ENCODE assay signal across 11 cellular contexts in the genomic region with DNA sequence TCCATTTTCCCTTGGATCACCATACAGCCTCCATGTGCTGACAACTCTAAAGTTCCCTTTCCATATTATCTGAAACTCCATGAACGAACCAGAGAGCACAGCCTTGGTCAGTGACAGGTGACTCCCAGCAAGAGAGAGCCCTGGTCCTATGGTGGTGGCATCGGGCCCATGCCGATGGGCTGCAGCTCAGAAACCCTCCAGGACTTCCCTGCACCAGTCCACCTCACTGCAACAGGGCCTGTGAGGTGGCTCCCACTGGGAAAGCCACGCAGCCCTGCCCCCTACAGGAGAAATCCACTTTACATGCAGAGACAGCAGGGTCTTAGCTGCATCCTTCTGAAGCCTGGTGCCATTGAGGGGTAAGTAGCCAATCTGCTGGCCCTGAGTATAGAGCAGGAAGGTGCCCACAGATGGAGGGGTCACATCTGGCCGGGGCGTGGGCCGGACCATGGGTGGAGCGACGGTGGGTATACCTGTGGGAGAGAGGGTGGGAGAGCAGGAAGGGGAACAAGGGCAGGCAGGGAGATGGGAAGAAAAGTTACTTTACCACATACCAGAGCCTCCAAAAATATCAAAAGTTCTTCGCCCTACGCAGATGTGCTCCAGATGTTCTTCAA. TPM values are rescaled to one million over a fixed set of nuclear protein-coding genes. Genes with fewer than 3 reads are reported as not detected.
DNase-seq lines count a peak whose midpoint lies in the region; ATAC-seq, FAIRE-seq and TF ChIP-seq lines count a peak whose summit lies in the region.
"Had no signal": no experiment of that assay in that cellular context is flagged by ENCODE, and none has a peak within 500 bp of the region (broad histone marks: within the 10 kb centered on the region; RNA-seq: fewer than 3 reads in every experiment).

No MANE protein-coding gene starts in this region.

- peaks cover 16% of the 10 kb centered on the region for H3K36me3 Mint-ChIP-seq in activated CD8-positive, alpha-beta T cell treated with anti-CD3 and anti-CD28 coated beads for 36 hours (ENCODE audit: low read depth)

- no peaks in the 10 kb centered on the region for H3K4me1 Mint-ChIP-seq in activated CD8-positive, alpha-beta T cell treated with anti-CD3 and anti-CD28 coated beads for 36 hours (ENCODE audit: low read depth)
- H3K4me1 Mint-ChIP-seq: activated T-helper 17 cell treated with anti-CD3 and anti-CD28 coated beads, Interleukin-2, amount 50 U/mL, for 72 hours had no signal

- no TSS peak for BruUV-seq in HepG2 (replicated peaks; lab: Mats Ljungman, UMichigan)

- DNase-seq in GM13977 (ENCODE audit: low spot score), result no peak
- DNase-seq in activated CD8-positive, alpha-beta T cell treated with anti-CD3 and anti-CD28 coated beads for 36 hours, result peak; percentile 28
- no peak for DNase-seq in HepG2 (ENCODE audit: low spot score)
- no peak for DNase-seq in thyroid gland
- DNase-seq: right lobe of liver had no signal

- no peaks in the 10 kb centered on the region for H3K9me3 Mint-ChIP-seq in activated CD8-positive, alpha-beta T cell treated with anti-CD3 and anti-CD28 coated beads for 36 hours
- H3K9me3 Mint-ChIP-seq: activated T-helper 17 cell treated with anti-CD3 and anti-CD28 coated beads, Interleukin-2, amount 50 U/mL, for 72 hours had no signal

- H3K36me3 ChIP-seq in BLaER1 treated with 17β-estradiol and CSF1 and Interleukin-3, amounts not matched to agents 10 nM and 100 nM, result peaks cover 27 to 92% (median 42%) of the 10 kb centered on the region in 11 experiments
- H3K36me3 ChIP-seq in HepG2 (replicated peaks in 1 of 2; ENCODE audit: control insufficient read depth in 1 of 2, insufficient read depth in 2 of 2, low read length in 2 of 2) (peaks cover 2 to 26% of the 10 kb centered on the region in 2 experiments; a peak in 3 of 5 replicates), thyroid gland (peaks cover 37 to 55% of the 10 kb centered on the region in 2 donors)

- H3K9me3 ChIP-seq in BLaER1 treated with 17β-estradiol and CSF1 and Interleukin-3, amounts not matched to agents 10 nM and 100 nM (replicated peaks in 1 of 11), result peaks cover 0 to 8% (median 0%) of the 10 kb centered on the region in 11 experiments; a peak in 3 of 22 replicates
- H3K9me3 ChIP-seq in HepG2 (ENCODE audit: low read length), result no peaks in the 10 kb centered on the region
- H3K9me3 ChIP-seq in thyroid gland, result no peaks in the 10 kb centered on the region
- H3K9me3 ChIP-seq: right lobe of liver, upper lobe of left lung had no signal

- H2AFZ ChIP-seq in HepG2 (ENCODE audit: low read length), result no peak overlapping the region

- TF ChIP-seq EP300 in HepG2 (IDR thresholded peaks at IDR 0.05; ENCODE audit: low read depth in 2 of 2, low read length in 2 of 2), result no peak
- TF ChIP-seq EP300 in HepG2 (CRISPR knock-in tag; IDR thresholded peaks at IDR 0.05; ENCODE audit: borderline replicate concordance), result no peak

- CTCF ChIA-PET in activated CD8-positive, alpha-beta T cell treated with anti-CD3 and anti-CD28 coated beads for 36 hours (lab: Charles Lee), result interaction anchor here (0.6 to 1.6 kb wide), 2 partner anchors 42 to 1422 kb away, joined by 3 read pairs; no protein-coding TSS in a partner anchor
- CTCF ChIA-PET in HepG2 (lab: Yijun Ruan, JAX; ENCODE audit: low intra/inter-chr PET ratio, low total read pairs), result no interaction called here

- peak overlapping the region in 8 of 11 experiments; percentile 33 to 74 (median 57); a peak in 13 of 22 replicates for H3K9ac ChIP-seq in BLaER1 treated with 17β-estradiol and CSF1 and Interleukin-3, amounts not matched to agents 10 nM and 100 nM
- H3K9ac ChIP-seq in HepG2 (ENCODE audit: insufficient read depth, low read depth, low read length), result no peak overlapping the region

- peak overlapping the region; percentile 49 to 94 (median 81) for H3K4me2 ChIP-seq in BLaER1 treated with 17β-estradiol and CSF1 and Interleukin-3, amounts not matched to agents 10 nM and 100 nM
- H3K4me2 ChIP-seq in HepG2 (ENCODE audit: low read depth, low read length), result no peak overlapping the region

- in situ Hi-C loops in GM13977 (cut with MboI; ENCODE audit: low pct_unique_long_range_greater_than_20kb, low sequenced_read_pairs, unreplicated experiment) (no loop called here), HepG2 (cut with HindIII; ENCODE audit: extremely low pct_ligation_motif_present, low pct_unique_long_range_greater_than_20kb) (no loop called here)

- TF ChIP-seq RAD21 in HepG2 (CRISPR knock-in tag; IDR thresholded peaks at IDR 0.05), result no peak

- 85% methylated on average over 10 of the region's 11 CpGs for WGBS in HepG2 (ENCODE audit: low lambda C conversion rate)
- WGBS in thyroid gland, 2 donors, result 84 to 86% methylated on average over 11 of the region's 11 CpGs

- H3K27ac Mint-ChIP-seq in activated CD8-positive, alpha-beta T cell treated with anti-CD3 and anti-CD28 coated beads for 36 hours, result no peak overlapping the region
- H3K27ac Mint-ChIP-seq: activated T-helper 17 cell treated with anti-CD3 and anti-CD28 coated beads, Interleukin-2, amount 50 U/mL, for 72 hours had no signal

- H3K4me3 Mint-ChIP-seq in activated CD8-positive, alpha-beta T cell treated with anti-CD3 and anti-CD28 coated beads for 36 hours, result no peak overlapping the region
- H3K4me3 Mint-ChIP-seq: activated T-helper 17 cell treated with anti-CD3 and anti-CD28 coated beads, Interleukin-2, amount 50 U/mL, for 72 hours had no signal

- H3K27me3 ChIP-seq in BLaER1 treated with 17β-estradiol and CSF1 and Interleukin-3, amounts not matched to agents 10 nM and 100 nM, result no peaks in the 10 kb centered on the region
- peaks cover 0 to 6% of the 10 kb centered on the region in 2 experiments; a peak in 1 of 5 replicates for H3K27me3 ChIP-seq in HepG2 (ENCODE audit: control insufficient read depth in 1 of 2, insufficient read depth in 2 of 2, low read length in 2 of 2)
- H3K27me3 ChIP-seq in thyroid gland, result no peaks in the 10 kb centered on the region
- H3K27me3 ChIP-seq: right lobe of liver, upper lobe of left lung had no signal

- ATAC-seq in activated CD8-positive, alpha-beta T cell treated with anti-CD3 and anti-CD28 coated beads for 36 hours, result peak; percentile 42
- ATAC-seq in HepG2 (peak; percentile 77), GM18868 (IDR thresholded peaks at IDR 0.05; ENCODE audit: unreplicated experiment) (no peak), GM21360 (IDR thresholded peaks at IDR 0.05; ENCODE audit: unreplicated experiment) (no peak), HG03432 (IDR thresholded peaks at IDR 0.05; ENCODE audit: unreplicated experiment) (no peak)
- ATAC-seq: activated T-helper 17 cell treated with anti-CD3 and anti-CD28 coated beads, Interleukin-2, amount 50 U/mL, for 72 hours had no signal

- intact Hi-C loops in activated CD8-positive, alpha-beta T cell treated with anti-CD3 and anti-CD28 coated beads for 36 hours (cut with micrococcal nuclease), result no loop called here
- intact Hi-C loops in HepG2 (cut with micrococcal nuclease; ENCODE audit: unreplicated experiment), result no loop called here
- intact Hi-C loops in thyroid gland (cut with DNase I), result loop anchor here (10.0 kb wide), 1 partner anchor 51 kb away; the partner anchor contains the start of gene NID2

- H3K79me2 ChIP-seq in HepG2 (ENCODE audit: insufficient read depth, low read length), result no peaks in the 10 kb centered on the region

- TF ChIP-seq POLR2A in HepG2 (IDR thresholded peaks at IDR 0.05; ENCODE audit: insufficient read depth in 1 of 2, low read depth in 2 of 2, low read length in 2 of 2) (no peak), thyroid gland (IDR thresholded peaks at IDR 0.05) (no peak)

- POLR2A ChIA-PET in activated CD8-positive, alpha-beta T cell treated with anti-CD3 and anti-CD28 coated beads for 36 hours (lab: Charles Lee), result no interaction called here
- POLR2A ChIA-PET in HepG2 (lab: Yijun Ruan, JAX), result no interaction called here

- TF ChIP-seq CTCF in GM13977 (IDR thresholded peaks at IDR 0.05; ENCODE audit: extremely low read depth, insufficient read depth, missing control alignments), result peak; percentile 37
- TF ChIP-seq CTCF in activated CD8-positive, alpha-beta T cell treated with anti-CD3 and anti-CD28 coated beads for 36 hours (IDR thresholded peaks at IDR 0.05), result peak; percentile 28
- peak; percentile 43 for TF ChIP-seq CTCF in HepG2 (CRISPR knock-in tag; IDR thresholded peaks at IDR 0.05)
- TF ChIP-seq CTCF in thyroid gland (IDR thresholded peaks at IDR 0.05), result no peak

- no peak for FAIRE-seq in HepG2 (lab: Jason Lieb, UNC)

- no peaks in the 10 kb centered on the region for H4K20me1 ChIP-seq in BLaER1 treated with 17β-estradiol and CSF1 and Interleukin-3, amounts not matched to agents 10 nM and 100 nM
- no peaks in the 10 kb centered on the region for H4K20me1 ChIP-seq in HepG2 (ENCODE audit: insufficient read depth, low read length)

- H3K27me3 Mint-ChIP-seq in activated CD8-positive, alpha-beta T cell treated with anti-CD3 and anti-CD28 coated beads for 36 hours, result peaks cover 5% of the 10 kb centered on the region
- H3K27me3 Mint-ChIP-seq: activated T-helper 17 cell treated with anti-CD3 and anti-CD28 coated beads, Interleukin-2, amount 50 U/mL, for 72 hours had no signal

- H3K27ac ChIP-seq in BLaER1 treated with 17β-estradiol and CSF1 and Interleukin-3, amounts not matched to agents 10 nM and 100 nM, result peak overlapping the region in 9 of 11 experiments; percentile 9 to 85 (median 76); a peak in 16 of 22 replicates
- H3K27ac ChIP-seq in HepG2 (ENCODE audit: extremely low read length, insufficient read depth, low read length) (no peak overlapping the region), thyroid gland (peak overlapping the region in 1 of 3 donors; percentile 0)
- H3K27ac ChIP-seq: right lobe of liver had no signal

- H3K4me1 ChIP-seq in BLaER1 treated with 17β-estradiol and CSF1 and Interleukin-3, amounts not matched to agents 10 nM and 100 nM, result peaks cover 52 to 84% (median 79%) of the 10 kb centered on the region in 10 experiments
- H3K4me1 ChIP-seq in HepG2 (ENCODE audit: insufficient read depth, low read length) (no peaks in the 10 kb centered on the region), thyroid gland (peaks cover 9 to 12% of the 10 kb centered on the region in 2 donors)

- peak overlapping the region in 2 of 10 experiments; percentile 14 to 22; a peak in 2 of 20 replicates for H3K4me3 ChIP-seq in BLaER1 treated with 17β-estradiol and CSF1 and Interleukin-3, amounts not matched to agents 10 nM and 100 nM
- H3K4me3 ChIP-seq in HepG2 (replicated peaks in 1 of 3; ENCODE audit: insufficient read depth in 1 of 3, low read depth in 2 of 3, low read length in 3 of 3) (no peak overlapping the region), thyroid gland (replicated peaks in 1 of 3) (no peak overlapping the region)
- H3K4me3 ChIP-seq: right lobe of liver, upper lobe of left lung had no signal

RNA-seq across cellular contexts. Expression of gene RTRAF, which starts 24.7 kb away (rescaled TPM):
- total RNA-seq in activated CD8-positive, alpha-beta T cell treated with anti-CD3 and anti-CD28 coated beads for 36 hours, result 100 to 1,000 TPM; 230 to 235 TPM
- total RNA-seq in HepG2 (2016; rRNA removed; fragmentation: Illumina TruSeq; extraction: Trizol), result 258 and 374 TPM in 2 replicates
- 42.9 and 47.7 TPM in 2 replicates for total RNA-seq in HepG2 (2016; cell fraction: cytosol; rRNA removed; fragmentation: Illumina TruSeq; extraction: Trizol; ENCODE audit: low read depth)
- 255 and 390 TPM in 2 replicates for total RNA-seq in HepG2 (2016; cell fraction: insoluble cytoplasmic fraction; rRNA removed; fragmentation: Illumina TruSeq; extraction: Trizol)
- 101 TPM in 2 replicates for total RNA-seq in HepG2 (2016; cell fraction: membrane; rRNA removed; fragmentation: Illumina TruSeq; extraction: Trizol)
- 105 and 106 TPM in 2 replicates for total RNA-seq in HepG2 (2016; cell fraction: nucleus; rRNA removed; fragmentation: Illumina TruSeq; extraction: Trizol)
- polyA plus RNA-seq in HepG2 (2011; rRNA removed), result 118 and 137 TPM in 2 replicates
- 25.5 and 41.9 TPM in 2 replicates for polyA plus RNA-seq in HepG2 (2011; cell fraction: cytosol; rRNA removed)
- polyA plus RNA-seq in HepG2 (2011; cell fraction: nucleus; rRNA removed), result 11.4 and 17.2 TPM in 2 replicates
- 154 and 171 TPM in 2 replicates for polyA plus RNA-seq in HepG2 (2012)
- polyA plus RNA-seq in HepG2 (2016; cell fraction: cytosol; fragmentation: Illumina TruSeq; extraction: Trizol; ENCODE audit: low read depth), result 42.7 and 48.8 TPM in 2 replicates
- 390 and 432 TPM in 2 replicates for polyA plus RNA-seq in HepG2 (2016; cell fraction: insoluble cytoplasmic fraction; fragmentation: Illumina TruSeq; extraction: Trizol; ENCODE audit: low read depth)
- 75.4 and 87.3 TPM in 2 replicates for polyA plus RNA-seq in HepG2 (2016; cell fraction: membrane; fragmentation: Illumina TruSeq; extraction: Trizol; ENCODE audit: low read depth)
- polyA plus RNA-seq in HepG2 (2016; cell fraction: nucleus; fragmentation: Illumina TruSeq; extraction: Trizol; ENCODE audit: insufficient read depth, low read depth), result 144 and 145 TPM in 2 replicates
- polyA minus RNA-seq in HepG2 (2011; rRNA and poly(A)+ RNA removed; ENCODE audit: low replicate concordance), result 32.5 and 95.8 TPM in 2 replicates
- polyA minus RNA-seq in HepG2 (2011; cell fraction: cytosol; rRNA and poly(A)+ RNA removed), result 80.3 and 89.3 TPM in 2 replicates
- 53.6 and 57.8 TPM in 2 replicates for polyA minus RNA-seq in HepG2 (2011; cell fraction: nucleus; rRNA and poly(A)+ RNA removed)
- 10 to 100 TPM; 42.9 to 84.2 (median 51.6) TPM for total RNA-seq in thyroid gland

RNA-seq across cellular contexts. Expression of gene NID2, which starts 54.8 kb away (rescaled TPM):
- under 1 TPM in 1 of 2 experiments, not detected in 1; 0.29 TPM for total RNA-seq in activated CD8-positive, alpha-beta T cell treated with anti-CD3 and anti-CD28 coated beads for 36 hours
- total RNA-seq in HepG2 (2016; rRNA removed; fragmentation: Illumina TruSeq; extraction: Trizol), result not detected in 2 replicates
- total RNA-seq in HepG2 (2016; cell fraction: cytosol; rRNA removed; fragmentation: Illumina TruSeq; extraction: Trizol; ENCODE audit: low read depth), result not detected in 2 replicates
- 0.02 TPM in 1 of 2 replicates, not detected in the other for total RNA-seq in HepG2 (2016; cell fraction: insoluble cytoplasmic fraction; rRNA removed; fragmentation: Illumina TruSeq; extraction: Trizol)
- total RNA-seq in HepG2 (2016; cell fraction: membrane; rRNA removed; fragmentation: Illumina TruSeq; extraction: Trizol), result not detected in 2 replicates
- not detected in 2 replicates for total RNA-seq in HepG2 (2016; cell fraction: nucleus; rRNA removed; fragmentation: Illumina TruSeq; extraction: Trizol)
- polyA plus RNA-seq in HepG2 (2011; rRNA removed), result 0.11 TPM in 1 of 2 replicates, not detected in the other
- polyA plus RNA-seq in HepG2 (2011; cell fraction: cytosol; rRNA removed), result not detected in 2 replicates
- polyA plus RNA-seq in HepG2 (2011; cell fraction: nucleus; rRNA removed), result 0.05 TPM in 1 of 2 replicates, not detected in the other
- polyA plus RNA-seq in HepG2 (2012), result 0.20 TPM in 1 of 2 replicates, not detected in the other
- polyA plus RNA-seq in HepG2 (2016; cell fraction: cytosol; fragmentation: Illumina TruSeq; extraction: Trizol; ENCODE audit: low read depth), result not detected in 2 replicates
- not detected in 2 replicates for polyA plus RNA-seq in HepG2 (2016; cell fraction: insoluble cytoplasmic fraction; fragmentation: Illumina TruSeq; extraction: Trizol; ENCODE audit: low read depth)
- not detected in 2 replicates for polyA plus RNA-seq in HepG2 (2016; cell fraction: membrane; fragmentation: Illumina TruSeq; extraction: Trizol; ENCODE audit: low read depth)
- polyA plus RNA-seq in HepG2 (2016; cell fraction: nucleus; fragmentation: Illumina TruSeq; extraction: Trizol; ENCODE audit: insufficient read depth, low read depth), result not detected in 2 replicates
- polyA minus RNA-seq in HepG2 (2011; rRNA and poly(A)+ RNA removed; ENCODE audit: low replicate concordance), result 0.10 and 7.0 TPM in 2 replicates
- polyA minus RNA-seq in HepG2 (2011; cell fraction: cytosol; rRNA and poly(A)+ RNA removed), result not detected in 2 replicates
- polyA minus RNA-seq in HepG2 (2011; cell fraction: nucleus; rRNA and poly(A)+ RNA removed), result not detected in 2 replicates
- 100 to 1,000 TPM; 115 to 207 (median 130) TPM for total RNA-seq in thyroid gland

Comparison
In these comparisons a context has a peak if more than half of its experiments do, and no peak if none do; other contexts are left out.
1. CTCF ChIP-seq: peak in GM13977 (single experiment), activated CD8-positive, alpha-beta T cell treated with anti-CD3 and anti-CD28 coated beads for 36 hours (single experiment) and HepG2 (single experiment); none in thyroid gland (0 of 6).
2. ATAC-seq: peak in activated CD8-positive, alpha-beta T cell treated with anti-CD3 and anti-CD28 coated beads for 36 hours (single experiment) and HepG2 (single experiment); none in GM18868 (single experiment), GM21360 (single experiment) and HG03432 (single experiment).
3. RNA of gene NID2, which starts 54.8 kb away (total RNA-seq): 115 to 207 TPM in thyroid gland; 0.29 TPM in activated CD8-positive, alpha-beta T cell treated with anti-CD3 and anti-CD28 coated beads for 36 hours and 0.02 TPM in HepG2; every median in the first group is over 10 times any median in the second.